ENCODE assay signal across 8 cellular contexts in the genomic region with DNA sequence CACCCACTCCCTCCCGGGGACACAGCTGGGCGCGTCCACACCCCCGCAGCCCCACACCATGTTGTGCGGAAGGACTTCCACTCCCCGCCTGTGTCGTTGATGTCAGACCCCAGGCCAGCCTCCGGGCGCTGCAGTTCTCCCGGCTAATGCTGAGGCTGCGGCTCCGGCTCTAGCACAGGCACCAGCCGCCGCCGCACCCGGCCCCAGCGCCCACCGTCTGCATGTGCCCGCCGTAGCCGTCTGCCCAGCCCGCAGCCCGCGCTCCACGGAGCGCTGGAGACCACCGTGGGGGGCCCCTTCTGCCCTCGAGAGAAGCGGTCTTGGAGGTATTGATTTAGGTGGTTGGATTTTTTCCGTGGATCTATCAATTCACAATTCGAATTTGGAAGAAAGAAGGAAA. TPM values are rescaled to one million over a fixed set of nuclear protein-coding genes. Genes with fewer than 3 reads are reported as not detected.
A peak's percentile ranks its signal among the peaks of the same experiment; 100 is the strongest.
DNase-seq lines count a peak whose midpoint lies in the region; ATAC-seq, FAIRE-seq and TF ChIP-seq lines count a peak whose summit lies in the region.
"Not testable (repeated sequence)": the region's sequence is repeated elsewhere in the genome, so short reads cannot be mapped to it uniquely, and the experiment has no call there.

No MANE protein-coding gene starts in this region.

- H3K27ac Mint-ChIP-seq in activated CD8-positive, alpha-beta T cell treated with anti-CD3 and anti-CD28 coated beads, Interleukin-2, amount 10 ng/mL, durations not matched to agents 7 days and 5 days; astrocyte (ENCODE audit: unreplicated experiment): not testable (repeated sequence)

- peak overlapping the region; percentile 62 for H3K4me2 ChIP-seq in OCI-LY3 (ENCODE audit: low read length)
- peak overlapping the region; percentile 60 for H3K4me2 ChIP-seq in astrocyte (ENCODE audit: low read length)
- 0 out of 2 replicates have a peak overlapping the region, but pooled peaks have one; percentile 39 for H3K4me2 ChIP-seq in HepG2 (ENCODE audit: low read depth, low read length)

- intact Hi-C loops in HepG2 (cut with micrococcal nuclease; ENCODE audit: unreplicated experiment); posterior vena cava (cut with DNase I): not testable (repeated sequence)

- not testable (repeated sequence) for TF ChIP-seq RAD21 in HepG2 (CRISPR knock-in tag; IDR thresholded peaks at IDR 0.05)

- DNase-seq in BJ (ENCODE audit: low read depth); astrocyte (ENCODE audit: low read depth); fibroblast of the aortic adventitia (ENCODE audit: low read depth); HepG2 (ENCODE audit: low spot score); tibial nerve (ENCODE audit: low spot score in 2 of 2): not testable (repeated sequence)
- peak; percentile 18 for DNase-seq in activated CD8-positive, alpha-beta T cell treated with anti-CD3 and anti-CD28 coated beads, Interleukin-2, amount 10 ng/mL, durations not matched to agents 7 days and 5 days
- DNase-seq in posterior vena cava (ENCODE audit: low spot score), result peak; percentile 76

- not testable (repeated sequence) for BruUV-seq in HepG2 (replicated peaks; lab: Mats Ljungman, UMichigan)

- H3K27ac ChIP-seq in OCI-LY3 (ENCODE audit: low read length); astrocyte (ENCODE audit: low read depth, low read length); HepG2 (ENCODE audit: extremely low read length, insufficient read depth, low read length): not testable (repeated sequence)
- H3K27ac ChIP-seq in tibial nerve, result peak overlapping the region in 3 of 4 donors; percentile 19 to 64 (median 43)

- no CpG with 5 or more reads among the region's 31 CpGs for WGBS in HepG2 (ENCODE audit: low lambda C conversion rate)
- WGBS in tibial nerve, 2 donors, result no CpG with 5 or more reads among the region's 31 CpGs

- H2AFZ ChIP-seq in OCI-LY3 (ENCODE audit: low read depth, low read length); astrocyte (ENCODE audit: low read depth, low read length); HepG2 (ENCODE audit: low read length): not testable (repeated sequence)

- not testable (repeated sequence) for ATAC-seq in activated CD8-positive, alpha-beta T cell treated with anti-CD3 and anti-CD28 coated beads, Interleukin-2, amount 10 ng/mL, durations not matched to agents 7 days and 5 days; HepG2

- not testable (repeated sequence) for H3K36me3 Mint-ChIP-seq in activated CD8-positive, alpha-beta T cell treated with anti-CD3 and anti-CD28 coated beads, Interleukin-2, amount 10 ng/mL, durations not matched to agents 7 days and 5 days (ENCODE audit: low read depth); astrocyte (ENCODE audit: low read depth, unreplicated experiment)

- H3K4me1 Mint-ChIP-seq in activated CD8-positive, alpha-beta T cell treated with anti-CD3 and anti-CD28 coated beads, Interleukin-2, amount 10 ng/mL, durations not matched to agents 7 days and 5 days (ENCODE audit: low read depth); astrocyte (ENCODE audit: low read depth, unreplicated experiment): not testable (repeated sequence)

- not testable (repeated sequence) for H3K36me3 ChIP-seq in BJ (ENCODE audit: control insufficient read depth, insufficient read depth, low read length); OCI-LY3 (replicated peaks; ENCODE audit: low read depth, low read length); astrocyte (ENCODE audit: insufficient read depth, low read length); HepG2 (replicated peaks in 1 of 2; ENCODE audit: control insufficient read depth in 1 of 2, insufficient read depth in 2 of 2, low read length in 2 of 2); tibial nerve

- not testable (repeated sequence) for H3K4me1 ChIP-seq in OCI-LY3 (ENCODE audit: low read length); astrocyte (ENCODE audit: insufficient read depth, low read length); HepG2 (ENCODE audit: insufficient read depth, low read length); tibial nerve

- H3K27me3 ChIP-seq in BJ (ENCODE audit: control insufficient read depth, insufficient read depth, low read length); OCI-LY3 (ENCODE audit: low read depth, low read length); astrocyte (ENCODE audit: insufficient read depth, low read length); HepG2 (ENCODE audit: control insufficient read depth in 1 of 2, insufficient read depth in 2 of 2, low read length in 2 of 2); tibial nerve: not testable (repeated sequence)

- not testable (repeated sequence) for H3K9me3 Mint-ChIP-seq in activated CD8-positive, alpha-beta T cell treated with anti-CD3 and anti-CD28 coated beads, Interleukin-2, amount 10 ng/mL, durations not matched to agents 7 days and 5 days (ENCODE audit: insufficient read depth); astrocyte (ENCODE audit: unreplicated experiment)

- H3K9me3 ChIP-seq in OCI-LY3 (ENCODE audit: insufficient read depth, low read length); astrocyte (ENCODE audit: insufficient read depth, low read depth, low read length); HepG2 (ENCODE audit: low read length); tibial nerve: not testable (repeated sequence)

- not testable (repeated sequence) for TF ChIP-seq EP300 in HepG2 (IDR thresholded peaks at IDR 0.05; ENCODE audit: low read depth in 2 of 2, low read length in 2 of 2); HepG2 (CRISPR knock-in tag; IDR thresholded peaks at IDR 0.05; ENCODE audit: borderline replicate concordance); tibial nerve (IDR thresholded peaks at IDR 0.05)

- in situ Hi-C loops in HepG2 (cut with HindIII; ENCODE audit: extremely low pct_ligation_motif_present, low pct_unique_long_range_greater_than_20kb), result not testable (repeated sequence)

- not testable (repeated sequence) for H3K9ac ChIP-seq in OCI-LY3 (ENCODE audit: low read length); astrocyte (ENCODE audit: low read length); HepG2 (ENCODE audit: insufficient read depth, low read depth, low read length)

- not testable (repeated sequence) for H4K20me1 ChIP-seq in OCI-LY3 (ENCODE audit: insufficient read depth, low read length); astrocyte (ENCODE audit: insufficient read depth, low read length); HepG2 (ENCODE audit: insufficient read depth, low read length)

- H3K4me3 ChIP-seq in BJ (ENCODE audit: low read depth, low read length) (peak overlapping the region; percentile 36), OCI-LY3 (ENCODE audit: low read length) (peak overlapping the region; percentile 63), fibroblast of the aortic adventitia (ENCODE audit: low read depth, low read length) (peak overlapping the region; percentile 52), HepG2 (replicated peaks in 1 of 3; ENCODE audit: insufficient read depth in 1 of 3, low read depth in 2 of 3, low read length in 3 of 3) (peak overlapping the region in 2 of 3 experiments; percentile 33 to 47; a peak in 4 of 6 replicates), tibial nerve (peak overlapping the region in 2 of 4 donors; percentile 26 to 47)
- H3K4me3 ChIP-seq in astrocyte (ENCODE audit: insufficient read depth, low read depth, low read length), result not testable (repeated sequence)

- FAIRE-seq in astrocyte (lab: Jason Lieb, UNC); HepG2 (lab: Jason Lieb, UNC): not testable (repeated sequence)

- not testable (repeated sequence) for H3K27me3 Mint-ChIP-seq in activated CD8-positive, alpha-beta T cell treated with anti-CD3 and anti-CD28 coated beads, Interleukin-2, amount 10 ng/mL, durations not matched to agents 7 days and 5 days (ENCODE audit: low read depth); astrocyte (ENCODE audit: low read depth, unreplicated experiment)

- not testable (repeated sequence) for H3K79me2 ChIP-seq in OCI-LY3 (ENCODE audit: low read length); astrocyte (ENCODE audit: insufficient read depth, low read length); HepG2 (ENCODE audit: insufficient read depth, low read length)

- not testable (repeated sequence) for TF ChIP-seq CTCF in BJ (IDR thresholded peaks at IDR 0.05; ENCODE audit: insufficient read depth, low read depth, low read length); OCI-LY3 (IDR thresholded peaks at IDR 0.05; ENCODE audit: low read depth, low read length); astrocyte (IDR thresholded peaks at IDR 0.05; ENCODE audit: insufficient read depth, low read depth, low read length); fibroblast of the aortic adventitia (IDR thresholded peaks at IDR 0.05; ENCODE audit: insufficient read depth, low read length); HepG2 (CRISPR knock-in tag; IDR thresholded peaks at IDR 0.05); tibial nerve (IDR thresholded peaks at IDR 0.05)

- not testable (repeated sequence) for H3K4me3 Mint-ChIP-seq in activated CD8-positive, alpha-beta T cell treated with anti-CD3 and anti-CD28 coated beads, Interleukin-2, amount 10 ng/mL, durations not matched to agents 7 days and 5 days
- peak overlapping the region; percentile 92 for H3K4me3 Mint-ChIP-seq in astrocyte (ENCODE audit: unreplicated experiment)

- POLR2A ChIA-PET in BJ (lab: Charles Lee); activated CD8-positive, alpha-beta T cell treated with anti-CD3 and anti-CD28 coated beads, Interleukin-2, amount 10 ng/mL, durations not matched to agents 7 days and 5 days (lab: Charles Lee); HepG2 (lab: Yijun Ruan, JAX): not testable (repeated sequence)

- not testable (repeated sequence) for TF ChIP-seq POLR2A in HepG2 (IDR thresholded peaks at IDR 0.05; ENCODE audit: insufficient read depth in 1 of 2, low read depth in 2 of 2, low read length in 2 of 2); tibial nerve (IDR thresholded peaks at IDR 0.05)

- CTCF ChIA-PET in BJ (lab: Yijun Ruan, JAX); activated CD8-positive, alpha-beta T cell treated with anti-CD3 and anti-CD28 coated beads, Interleukin-2, amount 10 ng/mL, durations not matched to agents 7 days and 5 days (lab: Charles Lee); HepG2 (lab: Yijun Ruan, JAX; ENCODE audit: low intra/inter-chr PET ratio, low total read pairs): not testable (repeated sequence)

RNA-seq across cellular contexts. Expression of a gene that starts 2.2 kb away (rescaled TPM):
- polyA plus RNA-seq in BJ (2011; rRNA removed) (9.2 and 11.6 TPM in 2 replicates), HepG2 (2011; rRNA removed) (10.0 and 11.5 TPM in 2 replicates)
- 35.6 and 44.1 TPM in 2 replicates for polyA minus RNA-seq in BJ (2011; rRNA and poly(A)+ RNA removed)
- 100 to 1,000 TPM in 1 of 2 experiments, 10 to 100 TPM in 1; 98.2 to 105 TPM for total RNA-seq in activated CD8-positive, alpha-beta T cell treated with anti-CD3 and anti-CD28 coated beads, Interleukin-2, amount 10 ng/mL, durations not matched to agents 7 days and 5 days
- total RNA-seq in astrocyte (116 and 129 TPM in 2 replicates), fibroblast of the aortic adventitia (ENCODE audit: low replicate concordance) (38.5 and 67.8 TPM in 2 replicates), HepG2 (2016; rRNA removed; fragmentation: Illumina TruSeq; extraction: Trizol) (24.0 and 25.2 TPM in 2 replicates), posterior vena cava (10 to 100 TPM; 60.4 to 70.1 TPM), tibial nerve (100 to 1,000 TPM in 3 of 4 donors, 10 to 100 TPM in 1; 98.1 to 114 (median 103) TPM)
- total RNA-seq in HepG2 (2016; cell fraction: cytosol; rRNA removed; fragmentation: Illumina TruSeq; extraction: Trizol; ENCODE audit: low read depth), result 5.7 and 6.3 TPM in 2 replicates
- total RNA-seq in HepG2 (2016; cell fraction: insoluble cytoplasmic fraction; rRNA removed; fragmentation: Illumina TruSeq; extraction: Trizol), result 18.9 and 23.5 TPM in 2 replicates
- 15.8 TPM in 2 replicates for total RNA-seq in HepG2 (2016; cell fraction: membrane; rRNA removed; fragmentation: Illumina TruSeq; extraction: Trizol)
- total RNA-seq in HepG2 (2016; cell fraction: nucleus; rRNA removed; fragmentation: Illumina TruSeq; extraction: Trizol), result 48.6 and 58.1 TPM in 2 replicates
- polyA plus RNA-seq in HepG2 (2011; cell fraction: cytosol; rRNA removed), result 6.9 and 8.6 TPM in 2 replicates
- 65.0 and 69.3 TPM in 2 replicates for polyA plus RNA-seq in HepG2 (2011; cell fraction: nucleus; rRNA removed)
- polyA plus RNA-seq in HepG2 (2012), result 22.0 and 24.4 TPM in 2 replicates
- polyA plus RNA-seq in HepG2 (2016; cell fraction: cytosol; fragmentation: Illumina TruSeq; extraction: Trizol; ENCODE audit: low read depth), result 1.1 TPM in 2 replicates
- 16.9 and 21.4 TPM in 2 replicates for polyA plus RNA-seq in HepG2 (2016; cell fraction: insoluble cytoplasmic fraction; fragmentation: Illumina TruSeq; extraction: Trizol; ENCODE audit: low read depth)
- 5.0 and 5.1 TPM in 2 replicates for polyA plus RNA-seq in HepG2 (2016; cell fraction: membrane; fragmentation: Illumina TruSeq; extraction: Trizol; ENCODE audit: low read depth)
- 50.7 and 50.9 TPM in 2 replicates for polyA plus RNA-seq in HepG2 (2016; cell fraction: nucleus; fragmentation: Illumina TruSeq; extraction: Trizol; ENCODE audit: insufficient read depth, low read depth)
- 29.3 and 38.3 TPM in 2 replicates for polyA minus RNA-seq in HepG2 (2011; rRNA and poly(A)+ RNA removed; ENCODE audit: low replicate concordance)
- 19.2 and 22.7 TPM in 2 replicates for polyA minus RNA-seq in HepG2 (2011; cell fraction: cytosol; rRNA and poly(A)+ RNA removed)
- 95.4 and 97.9 TPM in 2 replicates for polyA minus RNA-seq in HepG2 (2011; cell fraction: nucleus; rRNA and poly(A)+ RNA removed)

RNA-seq across cellular contexts. Expression of a gene that starts 2.9 kb away (rescaled TPM):
- polyA plus RNA-seq in BJ (2011; rRNA removed), result 2.5 and 4.1 TPM in 2 replicates
- 2.2 and 2.4 TPM in 2 replicates for polyA minus RNA-seq in BJ (2011; rRNA and poly(A)+ RNA removed)
- 10 to 100 TPM; 30.0 to 30.4 TPM for total RNA-seq in activated CD8-positive, alpha-beta T cell treated with anti-CD3 and anti-CD28 coated beads, Interleukin-2, amount 10 ng/mL, durations not matched to agents 7 days and 5 days
- 8.4 and 8.8 TPM in 2 replicates for total RNA-seq in astrocyte
- 2.9 and 4.8 TPM in 2 replicates for total RNA-seq in fibroblast of the aortic adventitia (ENCODE audit: low replicate concordance)
- 7.1 and 10.1 TPM in 2 replicates for total RNA-seq in HepG2 (2016; rRNA removed; fragmentation: Illumina TruSeq; extraction: Trizol)
- total RNA-seq in HepG2 (2016; cell fraction: cytosol; rRNA removed; fragmentation: Illumina TruSeq; extraction: Trizol; ENCODE audit: low read depth), result 1.9 and 3.7 TPM in 2 replicates
- total RNA-seq in HepG2 (2016; cell fraction: insoluble cytoplasmic fraction; rRNA removed; fragmentation: Illumina TruSeq; extraction: Trizol), result 8.9 and 9.1 TPM in 2 replicates
- total RNA-seq in HepG2 (2016; cell fraction: membrane; rRNA removed; fragmentation: Illumina TruSeq; extraction: Trizol), result 6.5 and 7.4 TPM in 2 replicates
- total RNA-seq in HepG2 (2016; cell fraction: nucleus; rRNA removed; fragmentation: Illumina TruSeq; extraction: Trizol), result 7.1 and 8.4 TPM in 2 replicates
- polyA plus RNA-seq in HepG2 (2011; rRNA removed), result 4.4 and 11.1 TPM in 2 replicates
- polyA plus RNA-seq in HepG2 (2011; cell fraction: cytosol; rRNA removed), result 4.3 and 4.5 TPM in 2 replicates
- polyA plus RNA-seq in HepG2 (2011; cell fraction: nucleus; rRNA removed), result 4.7 and 5.1 TPM in 2 replicates
- polyA plus RNA-seq in HepG2 (2012), result 4.0 and 6.9 TPM in 2 replicates
- polyA plus RNA-seq in HepG2 (2016; cell fraction: cytosol; fragmentation: Illumina TruSeq; extraction: Trizol; ENCODE audit: low read depth), result 1.6 and 2.2 TPM in 2 replicates
- 14.1 and 14.9 TPM in 2 replicates for polyA plus RNA-seq in HepG2 (2016; cell fraction: insoluble cytoplasmic fraction; fragmentation: Illumina TruSeq; extraction: Trizol; ENCODE audit: low read depth)
- 3.7 and 4.4 TPM in 2 replicates for polyA plus RNA-seq in HepG2 (2016; cell fraction: membrane; fragmentation: Illumina TruSeq; extraction: Trizol; ENCODE audit: low read depth)
- polyA plus RNA-seq in HepG2 (2016; cell fraction: nucleus; fragmentation: Illumina TruSeq; extraction: Trizol; ENCODE audit: insufficient read depth, low read depth), result 14.2 and 15.7 TPM in 2 replicates
- 5.4 and 26.5 TPM in 2 replicates for polyA minus RNA-seq in HepG2 (2011; rRNA and poly(A)+ RNA removed; ENCODE audit: low replicate concordance)
- 3.6 and 5.5 TPM in 2 replicates for polyA minus RNA-seq in HepG2 (2011; cell fraction: cytosol; rRNA and poly(A)+ RNA removed)
- 5.5 and 11.1 TPM in 2 replicates for polyA minus RNA-seq in HepG2 (2011; cell fraction: nucleus; rRNA and poly(A)+ RNA removed)
- total RNA-seq in posterior vena cava, result 1 to 10 TPM; 2.6 to 4.5 TPM
- total RNA-seq in tibial nerve, result 1 to 10 TPM in 3 of 4 donors, not detected in 1; 1.3 to 3.9 (median 2.9) TPM
